21 cellular contexts compared by ENCODE assay signal in the genomic region with DNA sequence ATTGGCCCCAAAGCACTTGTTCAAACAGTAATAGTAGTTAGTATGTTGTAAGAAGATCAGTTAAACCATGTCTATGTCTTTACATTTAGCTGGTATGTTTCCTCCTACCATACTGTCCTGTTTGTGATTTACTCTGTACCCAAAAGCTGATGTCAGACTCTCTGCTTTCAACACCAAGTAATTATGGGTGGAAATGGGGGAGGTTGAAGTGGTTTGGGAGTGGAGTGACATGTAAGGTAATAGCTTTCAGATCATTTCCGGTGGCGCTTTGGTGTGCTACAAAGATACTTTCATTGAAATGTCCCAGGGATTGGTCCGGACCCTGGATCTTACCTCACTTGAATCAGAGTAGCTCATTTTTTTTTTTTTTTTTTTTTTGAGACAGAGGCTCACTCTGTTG.
"Had no signal": no experiment of that assay in that cellular context is flagged by ENCODE, and none has a peak within 500 bp of the region (broad histone marks: within the 10 kb centered on the region; RNA-seq: fewer than 3 reads in every experiment).

No MANE protein-coding gene starts in this region.

- H3K4me3 ChIP-seq: esophagus squamous epithelium, heart right ventricle, left lung, lung, right lobe of liver, tibial nerve had no signal

- H3K4me1 ChIP-seq: heart right ventricle, right lobe of liver had no signal

- H3K36me3 ChIP-seq: esophagus squamous epithelium, heart right ventricle, left lung, neutrophil, right lobe of liver, tibial nerve had no signal

- DNase-seq: activated CD4-positive, alpha-beta T cell treated with anti-CD3 and anti-CD28 coated beads for 48 hours; activated CD4-positive, alpha-beta T cell treated with anti-CD3 and anti-CD28 coated beads, Interleukin-2, amount 50 U/mL, for 48 hours; activated CD8-positive, alpha-beta memory T cell treated with anti-CD3 and anti-CD28 coated beads for 24 hours; activated effector memory CD4-positive, alpha-beta T cell treated with Interleukin-2 at 50 U/mL for 16 hours; activated naive CD4-positive, alpha-beta T cell treated with Interleukin-2 at 50 U/mL for 16 hours; anterior cingulate cortex; effector CD8-positive, alpha-beta T cell; esophagus squamous epithelium; foreskin melanocyte; heart right ventricle; kidney glomerular epithelial cell; left lung; mesendoderm; right lobe of liver; stimulated activated CD4-positive, alpha-beta T cell treated with anti-CD3 and anti-CD28 coated beads, Interleukin-2, amount 100 ng/mL, for 48 hours; stimulated activated naive CD4-positive, alpha-beta T cell treated with Interleukin-2 at 50 U/mL for 16 hours had no signal

- H3K9me3 ChIP-seq: esophagus squamous epithelium, left lung, neutrophil, right lobe of liver had no signal

- H3K27me3 ChIP-seq: right lobe of liver had no signal

- H3K27ac ChIP-seq: epithelial cell of prostate, esophagus squamous epithelium, heart right ventricle, left lung, neutrophil, right lobe of liver, tibial nerve, VCaP had no signal

- ATAC-seq: heart right ventricle, left lung, right lobe of liver had no signal
